In the genomic region with DNA sequence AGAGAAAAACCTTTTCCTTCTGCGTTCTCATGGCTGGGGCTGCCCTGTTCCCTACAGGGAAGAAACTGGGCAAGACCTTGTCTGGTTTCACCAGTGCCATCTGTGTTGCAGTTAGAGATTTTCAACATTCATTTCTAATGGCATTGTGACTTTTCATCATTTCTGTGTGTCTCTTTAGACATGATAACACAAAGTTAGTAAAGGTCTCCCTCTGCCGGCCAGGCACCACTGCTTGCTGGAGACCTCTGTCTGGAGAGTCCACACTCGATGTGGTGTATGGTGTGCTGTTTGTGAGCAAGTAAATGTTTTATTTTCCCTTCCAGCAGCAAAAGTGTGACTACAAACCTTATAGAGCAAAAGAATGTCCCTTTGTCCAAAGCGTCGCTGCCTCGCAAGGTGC, we compare ENCODE assay signal across 12 cellular contexts.
A peak's percentile ranks its signal among the peaks of the same experiment; 100 is the strongest.
DNase-seq lines count a peak whose midpoint lies in the region; ATAC-seq and TF ChIP-seq lines count a peak whose summit lies in the region.
"Had no signal": no experiment of that assay in that cellular context is flagged by ENCODE, and none has a peak within 500 bp of the region (broad histone marks: within the 10 kb centered on the region; RNA-seq: fewer than 3 reads in every experiment).

No MANE protein-coding gene starts in this region.

- POLR2A ChIA-PET in PC-9 (lab: Charles Lee; ENCODE audit: unreplicated experiment), result no interaction called here
- POLR2A ChIA-PET in CD4-positive, alpha-beta memory T cell (lab: Charles Lee; ENCODE audit: partially characterized antibody), result no interaction called here

- no peak overlapping the region for H3K4me3 Mint-ChIP-seq in CD4-positive, alpha-beta memory T cell
- H3K4me3 Mint-ChIP-seq: activated CD4-positive, alpha-beta memory T cell treated with anti-CD3 and anti-CD28 coated beads, Interleukin-2, amount 10 ng/mL, durations not matched to agents 7 days and 5 days had no signal

- H3K4me1 Mint-ChIP-seq in CD4-positive, alpha-beta memory T cell, result no peaks in the 10 kb centered on the region
- H3K4me1 Mint-ChIP-seq: activated CD4-positive, alpha-beta memory T cell treated with anti-CD3 and anti-CD28 coated beads, Interleukin-2, amount 10 ng/mL, durations not matched to agents 7 days and 5 days had no signal

- no peaks in the 10 kb centered on the region for H3K9me3 ChIP-seq in PC-9 (ENCODE audit: insufficient read depth, low read depth)
- H3K9me3 ChIP-seq in CD4-positive, alpha-beta memory T cell (ENCODE audit: control insufficient read depth in 1 of 2, low read length in 2 of 2), result peaks cover 0 to 4% of the 10 kb centered on the region in 2 donors
- H3K9me3 ChIP-seq: suprapubic skin had no signal

- TF ChIP-seq CTCF in 22Rv1 (IDR thresholded peaks at IDR 0.05), result peak; percentile 57
- TF ChIP-seq CTCF in PC-9 (conservative IDR thresholded peaks at IDR 0.05), result peak; percentile 61

- H3F3A ChIP-seq in PC-9 (ENCODE audit: insufficient read depth, low read depth), result no peaks in the 10 kb centered on the region

- H3K27me3 Mint-ChIP-seq in CD4-positive, alpha-beta memory T cell, result peaks cover 7 to 11% of the 10 kb centered on the region in 2 donors
- H3K27me3 Mint-ChIP-seq: activated CD4-positive, alpha-beta memory T cell treated with anti-CD3 and anti-CD28 coated beads, Interleukin-2, amount 10 ng/mL, durations not matched to agents 7 days and 5 days had no signal

- no peaks in the 10 kb centered on the region for H4K20me1 ChIP-seq in PC-9 (ENCODE audit: insufficient read depth)
- H4K20me1 ChIP-seq: BLaER1 treated with 17β-estradiol and CSF1 and Interleukin-3, amounts not matched to agents 10 nM and 100 nM had no signal

- H3K27me3 ChIP-seq in H7 (ENCODE audit: control insufficient read depth, insufficient read depth, low read length), result peaks cover 2% of the 10 kb centered on the region; the same call in 1 of the 2 replicates
- H3K27me3 ChIP-seq in PC-9 (ENCODE audit: insufficient read depth, low read depth), result peaks cover 72% of the 10 kb centered on the region
- no peaks in the 10 kb centered on the region for H3K27me3 ChIP-seq in CD4-positive, alpha-beta memory T cell (ENCODE audit: insufficient read depth, low read length)
- H3K27me3 ChIP-seq: BLaER1 treated with 17β-estradiol and CSF1 and Interleukin-3, amounts not matched to agents 10 nM and 100 nM had no signal

- CTCF ChIA-PET in PC-9 (lab: Charles Lee), result no interaction called here
- CTCF ChIA-PET in CD4-positive, alpha-beta memory T cell (lab: Charles Lee; ENCODE audit: partially characterized antibody), result no interaction called here

- ATAC-seq in GM21447 (IDR thresholded peaks at IDR 0.05; ENCODE audit: unreplicated experiment), result no peak

- no peaks in the 10 kb centered on the region for H3K9me2 ChIP-seq in PC-9 (ENCODE audit: insufficient read depth)

- no peak overlapping the region for H3K4me2 ChIP-seq in PC-9
- H3K4me2 ChIP-seq: BLaER1 treated with 17β-estradiol and CSF1 and Interleukin-3, amounts not matched to agents 10 nM and 100 nM had no signal

- H3K4me3 ChIP-seq in H7 (ENCODE audit: insufficient read depth, low read depth, low read length) (no peak overlapping the region), PC-9 (no peak overlapping the region)
- H3K4me3 ChIP-seq in CD4-positive, alpha-beta memory T cell (ENCODE audit: low read length in 2 of 2), result no peak overlapping the region
- H3K4me3 ChIP-seq: BLaER1 treated with 17β-estradiol and CSF1 and Interleukin-3, amounts not matched to agents 10 nM and 100 nM; suprapubic skin had no signal

- no peak overlapping the region for H3K27ac Mint-ChIP-seq in CD4-positive, alpha-beta memory T cell
- H3K27ac Mint-ChIP-seq: activated CD4-positive, alpha-beta memory T cell treated with anti-CD3 and anti-CD28 coated beads, Interleukin-2, amount 10 ng/mL, durations not matched to agents 7 days and 5 days had no signal

- intact Hi-C loops in PC-9 (cut with micrococcal nuclease; ENCODE audit: unreplicated experiment), result no loop called here
- intact Hi-C loops in CD4-positive, alpha-beta memory T cell (cut with micrococcal nuclease), result no loop called here

- H3K79me2 ChIP-seq in PC-9 (ENCODE audit: low read depth), result no peaks in the 10 kb centered on the region

- H3K36me3 ChIP-seq in H7 (replicated peaks; ENCODE audit: control insufficient read depth, insufficient read depth, low read length), result no peaks in the 10 kb centered on the region
- H3K36me3 ChIP-seq in PC-9 (ENCODE audit: low read depth), result no peaks in the 10 kb centered on the region
- H3K36me3 ChIP-seq in CD4-positive, alpha-beta memory T cell (ENCODE audit: insufficient read depth, low read length), result no peaks in the 10 kb centered on the region
- H3K36me3 ChIP-seq: BLaER1 treated with 17β-estradiol and CSF1 and Interleukin-3, amounts not matched to agents 10 nM and 100 nM; suprapubic skin had no signal

- no peak overlapping the region for H3K27ac ChIP-seq in 22Rv1
- H3K27ac ChIP-seq in PC-9, result no peak overlapping the region
- no peak overlapping the region for H3K27ac ChIP-seq in CD4-positive, alpha-beta memory T cell (ENCODE audit: low read depth, low read length)
- H3K27ac ChIP-seq: BLaER1 treated with 17β-estradiol and CSF1 and Interleukin-3, amounts not matched to agents 10 nM and 100 nM; suprapubic skin had no signal

- H2AFZ ChIP-seq in PC-9, result no peak overlapping the region

- no TSS peak for BruUV-seq in PC-9 (replicated peaks; lab: Mats Ljungman, UMichigan)

- H3K36me3 Mint-ChIP-seq in CD4-positive, alpha-beta memory T cell, result peaks cover 0 to 7% of the 10 kb centered on the region in 2 donors

- peaks cover 2 to 39% (median 18%) of the 10 kb centered on the region in 8 donors for H3K9me3 Mint-ChIP-seq in CD4-positive, alpha-beta memory T cell

- DNase-seq in H7, result peak; percentile 63
- peak in 1 of 2 experiments; percentile 17 for DNase-seq in PC-9
- peak in 34 of 51 donors; percentile 16 to 85 (median 66) for DNase-seq in hypothalamus (lab: John Stamatoyannopoulos, UW)
- no peak for DNase-seq in NCI-H1694 treated with DMSO at 0.1 percent for 48 hours (lab: John Stamatoyannopoulos, UW)
- DNase-seq in KG1 (lab: John Stamatoyannopoulos, UW), result no peak
- DNase-seq in CD4-positive, alpha-beta memory T cell, result no peak
- DNase-seq: activated CD4-positive, alpha-beta memory T cell treated with anti-CD3 and anti-CD28 coated beads, Interleukin-2, amount 10 ng/mL, durations not matched to agents 7 days and 5 days; NK-92 treated with Interleukin-12 subunit alpha and Interleukin-12 subunit beta, amount 100 ng/mL, for 24 hours had no signal

- H3K4me1 ChIP-seq in PC-9 (replicated peaks; ENCODE audit: insufficient read depth), result no peaks in the 10 kb centered on the region
- no peaks in the 10 kb centered on the region for H3K4me1 ChIP-seq in CD4-positive, alpha-beta memory T cell (ENCODE audit: insufficient read depth, low read length)
- H3K4me1 ChIP-seq: BLaER1 treated with 17β-estradiol and CSF1 and Interleukin-3, amounts not matched to agents 10 nM and 100 nM; suprapubic skin had no signal

Comparison
In these comparisons a context has a peak if more than half of its experiments do, and no peak if none do; other contexts are left out.
1. DNase-seq: peak in H7 (single experiment) and hypothalamus (34 of 51); none in NCI-H1694 treated with DMSO at 0.1 percent for 48 hours (single experiment), KG1 (single experiment) and CD4-positive, alpha-beta memory T cell (0 of 5).